1 cellular context compared by ENCODE assay signal in the genomic region with DNA sequence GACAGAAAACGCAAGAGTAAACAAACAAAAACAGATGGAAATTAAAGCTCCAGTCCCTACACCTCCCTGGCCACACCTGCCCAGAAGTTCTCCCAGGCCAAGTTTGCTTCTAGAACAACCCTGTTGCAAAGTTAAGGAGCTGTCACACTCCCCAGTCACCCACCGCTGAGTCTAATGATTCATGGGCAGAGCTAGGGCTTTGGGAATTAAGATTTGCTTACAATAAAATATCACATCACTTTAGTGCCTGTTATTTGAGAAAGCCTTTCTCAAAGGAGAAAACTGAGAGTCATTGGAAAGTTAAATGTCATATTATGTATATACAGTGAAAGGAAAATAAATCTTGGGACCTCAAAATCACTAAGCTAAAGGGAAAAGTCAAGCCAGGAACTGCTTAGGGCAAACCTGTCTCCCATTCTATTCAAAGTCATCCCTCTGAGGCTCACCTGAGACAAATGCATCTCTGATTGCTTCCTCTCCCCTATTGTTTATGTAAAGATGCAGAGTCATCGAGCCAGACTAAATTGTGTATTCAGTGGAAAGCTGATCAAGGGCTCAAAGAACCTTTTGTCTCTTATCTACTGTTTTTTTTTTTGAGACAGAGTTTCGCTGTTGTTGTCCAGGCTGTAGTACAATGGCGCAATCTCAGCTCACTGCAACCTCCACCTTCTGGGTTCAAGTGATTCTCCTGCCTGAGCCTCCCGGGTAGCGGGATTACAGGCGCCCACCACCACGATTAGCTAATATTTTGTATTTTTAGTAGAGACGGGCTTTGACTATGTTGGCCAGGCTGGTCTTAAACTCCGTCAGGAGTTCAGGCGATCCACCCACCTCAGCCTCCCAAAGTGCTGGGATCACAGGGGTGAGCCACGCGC.
A peak's percentile ranks its signal among the peaks of the same experiment; 100 is the strongest.
TF ChIP-seq lines count a peak whose summit lies in the region.

No MANE protein-coding gene starts in this region.

TF ChIP-seq in HepG2, 621 proteins besides CTCF, POLR2A, EP300 and RAD21 (continued from another document):
- TF ChIP-seq, protein P1, sequence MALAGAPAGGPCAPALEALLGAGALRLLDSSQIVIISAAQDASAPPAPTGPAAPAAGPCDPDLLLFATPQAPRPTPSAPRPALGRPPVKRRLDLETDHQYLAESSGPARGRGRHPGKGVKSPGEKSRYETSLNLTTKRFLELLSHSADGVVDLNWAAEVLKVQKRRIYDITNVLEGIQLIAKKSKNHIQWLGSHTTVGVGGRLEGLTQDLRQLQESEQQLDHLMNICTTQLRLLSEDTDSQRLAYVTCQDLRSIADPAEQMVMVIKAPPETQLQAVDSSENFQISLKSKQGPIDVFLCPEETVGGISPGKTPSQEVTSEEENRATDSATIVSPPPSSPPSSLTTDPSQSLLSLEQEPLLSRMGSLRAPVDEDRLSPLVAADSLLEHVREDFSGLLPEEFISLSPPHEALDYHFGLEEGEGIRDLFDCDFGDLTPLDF (CRISPR knock-in tag; IDR thresholded peaks at IDR 0.05), result no peak
- TF ChIP-seq MYNN (CRISPR knock-in tag; IDR thresholded peaks at IDR 0.05; ENCODE audit: low read depth), result no peak
- TF ChIP-seq, protein P2, sequence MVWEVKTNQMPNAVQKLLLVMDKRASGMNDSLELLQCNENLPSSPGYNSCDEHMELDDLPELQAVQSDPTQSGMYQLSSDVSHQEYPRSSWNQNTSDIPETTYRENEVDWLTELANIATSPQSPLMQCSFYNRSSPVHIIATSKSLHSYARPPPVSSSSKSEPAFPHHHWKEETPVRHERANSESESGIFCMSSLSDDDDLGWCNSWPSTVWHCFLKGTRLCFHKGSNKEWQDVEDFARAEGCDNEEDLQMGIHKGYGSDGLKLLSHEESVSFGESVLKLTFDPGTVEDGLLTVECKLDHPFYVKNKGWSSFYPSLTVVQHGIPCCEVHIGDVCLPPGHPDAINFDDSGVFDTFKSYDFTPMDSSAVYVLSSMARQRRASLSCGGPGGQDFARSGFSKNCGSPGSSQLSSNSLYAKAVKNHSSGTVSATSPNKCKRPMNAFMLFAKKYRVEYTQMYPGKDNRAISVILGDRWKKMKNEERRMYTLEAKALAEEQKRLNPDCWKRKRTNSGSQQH (CRISPR knock-in tag; IDR thresholded peaks at IDR 0.05; ENCODE audit: low read depth), result no peak
- no peak for TF ChIP-seq ZNF446 (CRISPR knock-in tag; IDR thresholded peaks at IDR 0.05)
- no peak for TF ChIP-seq PAX8 (CRISPR knock-in tag; IDR thresholded peaks at IDR 0.05; ENCODE audit: borderline replicate concordance)
- TF ChIP-seq ZNF674 (CRISPR knock-in tag; IDR thresholded peaks at IDR 0.05; ENCODE audit: low read depth), result no peak
- TF ChIP-seq, protein P3, sequence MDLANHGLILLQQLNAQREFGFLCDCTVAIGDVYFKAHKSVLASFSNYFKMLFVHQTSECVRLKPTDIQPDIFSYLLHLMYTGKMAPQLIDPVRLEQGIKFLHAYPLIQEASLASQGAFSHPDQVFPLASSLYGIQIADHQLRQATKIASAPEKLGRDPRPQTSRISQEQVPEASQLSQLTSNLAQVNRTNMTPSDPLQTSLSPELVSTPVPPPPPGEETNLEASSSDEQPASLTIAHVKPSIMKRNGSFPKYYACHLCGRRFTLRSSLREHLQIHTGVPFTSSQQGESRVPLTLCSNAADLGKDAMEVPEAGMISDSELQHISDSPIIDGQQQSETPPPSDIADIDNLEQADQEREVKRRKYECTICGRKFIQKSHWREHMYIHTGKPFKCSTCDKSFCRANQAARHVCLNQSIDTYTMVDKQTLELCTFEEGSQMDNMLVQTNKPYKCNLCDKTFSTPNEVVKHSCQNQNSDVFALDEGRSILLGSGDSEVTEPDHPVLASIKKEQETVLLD (CRISPR knock-in tag; IDR thresholded peaks at IDR 0.05; ENCODE audit: low read depth), result no peak
- TF ChIP-seq ZNF549 (CRISPR knock-in tag; IDR thresholded peaks at IDR 0.05), result no peak
- TF ChIP-seq, protein P4, sequence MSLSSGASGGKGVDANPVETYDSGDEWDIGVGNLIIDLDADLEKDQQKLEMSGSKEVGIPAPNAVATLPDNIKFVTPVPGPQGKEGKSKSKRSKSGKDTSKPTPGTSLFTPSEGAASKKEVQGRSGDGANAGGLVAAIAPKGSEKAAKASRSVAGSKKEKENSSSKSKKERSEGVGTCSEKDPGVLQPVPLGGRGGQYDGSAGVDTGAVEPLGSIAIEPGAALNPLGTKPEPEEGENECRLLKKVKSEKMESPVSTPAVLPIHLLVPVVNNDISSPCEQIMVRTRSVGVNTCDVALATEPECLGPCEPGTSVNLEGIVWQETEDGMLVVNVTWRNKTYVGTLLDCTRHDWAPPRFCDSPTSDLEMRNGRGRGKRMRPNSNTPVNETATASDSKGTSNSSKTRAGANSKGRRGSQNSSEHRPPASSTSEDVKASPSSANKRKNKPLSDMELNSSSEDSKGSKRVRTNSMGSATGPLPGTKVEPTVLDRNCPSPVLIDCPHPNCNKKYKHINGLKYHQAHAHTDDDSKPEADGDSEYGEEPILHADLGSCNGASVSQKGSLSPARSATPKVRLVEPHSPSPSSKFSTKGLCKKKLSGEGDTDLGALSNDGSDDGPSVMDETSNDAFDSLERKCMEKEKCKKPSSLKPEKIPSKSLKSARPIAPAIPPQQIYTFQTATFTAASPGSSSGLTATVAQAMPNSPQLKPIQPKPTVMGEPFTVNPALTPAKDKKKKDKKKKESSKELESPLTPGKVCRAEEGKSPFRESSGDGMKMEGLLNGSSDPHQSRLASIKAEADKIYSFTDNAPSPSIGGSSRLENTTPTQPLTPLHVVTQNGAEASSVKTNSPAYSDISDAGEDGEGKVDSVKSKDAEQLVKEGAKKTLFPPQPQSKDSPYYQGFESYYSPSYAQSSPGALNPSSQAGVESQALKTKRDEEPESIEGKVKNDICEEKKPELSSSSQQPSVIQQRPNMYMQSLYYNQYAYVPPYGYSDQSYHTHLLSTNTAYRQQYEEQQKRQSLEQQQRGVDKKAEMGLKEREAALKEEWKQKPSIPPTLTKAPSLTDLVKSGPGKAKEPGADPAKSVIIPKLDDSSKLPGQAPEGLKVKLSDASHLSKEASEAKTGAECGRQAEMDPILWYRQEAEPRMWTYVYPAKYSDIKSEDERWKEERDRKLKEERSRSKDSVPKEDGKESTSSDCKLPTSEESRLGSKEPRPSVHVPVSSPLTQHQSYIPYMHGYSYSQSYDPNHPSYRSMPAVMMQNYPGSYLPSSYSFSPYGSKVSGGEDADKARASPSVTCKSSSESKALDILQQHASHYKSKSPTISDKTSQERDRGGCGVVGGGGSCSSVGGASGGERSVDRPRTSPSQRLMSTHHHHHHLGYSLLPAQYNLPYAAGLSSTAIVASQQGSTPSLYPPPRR (CRISPR knock-in tag; IDR thresholded peaks at IDR 0.05; ENCODE audit: borderline replicate concordance), result 0 out of 2 replicates have a peak, but pooled peaks have one; percentile 11
- no peak for TF ChIP-seq ELF4 (CRISPR knock-in tag; IDR thresholded peaks at IDR 0.05; ENCODE audit: borderline replicate concordance)
- TF ChIP-seq PITX1 (CRISPR knock-in tag; IDR thresholded peaks at IDR 0.05), result no peak
- no peak for TF ChIP-seq NFYB (CRISPR knock-in tag; IDR thresholded peaks at IDR 0.05)
- no peak for TF ChIP-seq ZNF777 (CRISPR knock-in tag; IDR thresholded peaks at IDR 0.05)
- peak; percentile 32; the same call in 1 of the 2 replicates for TF ChIP-seq MAFF (IDR thresholded peaks at IDR 0.05; ENCODE audit: low read depth, low read length)
- TF ChIP-seq HNRNPLL (IDR thresholded peaks at IDR 0.05; ENCODE audit: low read depth, low read length, poor library complexity, severe bottlenecking), result no peak
- TF ChIP-seq ATRX (CRISPR knock-in tag; IDR thresholded peaks at IDR 0.05; ENCODE audit: borderline replicate concordance), result no peak
- no peak for TF ChIP-seq SMARCE1 (IDR thresholded peaks at IDR 0.05; ENCODE audit: borderline replicate concordance)
- no peak for TF ChIP-seq ZMAT3 (CRISPR knock-in tag; conservative IDR thresholded peaks at IDR 0.05)
- TF ChIP-seq ZNF432 (CRISPR knock-in tag; IDR thresholded peaks at IDR 0.05; ENCODE audit: borderline replicate concordance), result no peak
